ENCODE assay signal across 9 cellular contexts in genomic region chr2:134944975-134945374, GRCh38.
"Had no signal": no experiment of that assay in that cellular context is flagged by ENCODE, and none has a peak within 500 bp of the region (broad histone marks: within the 10 kb centered on the region; RNA-seq: fewer than 3 reads in every experiment).

No MANE protein-coding gene starts in this region.

- H3K4me3 Mint-ChIP-seq: activated CD4-positive, alpha-beta T cell treated with anti-CD3 and anti-CD28 coated beads, Interleukin-2, amount 10 ng/mL, durations not matched to agents 7 days and 5 days had no signal

- H3K4me3 ChIP-seq: ascending aorta, coronary artery, gastroesophageal sphincter, left ventricle myocardium inferior, SK-N-MC, tibial nerve had no signal

- DNase-seq: activated CD4-positive, alpha-beta T cell treated with anti-CD3 and anti-CD28 coated beads, Interleukin-2, amount 10 ng/mL, durations not matched to agents 7 days and 5 days; effector CD8-positive, alpha-beta T cell; left ventricle myocardium inferior; small intestine had no signal

- H3K9me3 ChIP-seq: ascending aorta, gastroesophageal sphincter, left ventricle myocardium inferior, tibial nerve had no signal

- H3K9me3 Mint-ChIP-seq: activated CD4-positive, alpha-beta T cell treated with anti-CD3 and anti-CD28 coated beads, Interleukin-2, amount 10 ng/mL, durations not matched to agents 7 days and 5 days had no signal

- H3K27me3 ChIP-seq: ascending aorta, gastroesophageal sphincter, tibial nerve had no signal

- H3K27ac ChIP-seq: ascending aorta, coronary artery, gastroesophageal sphincter, left ventricle myocardium inferior, SK-N-MC, tibial nerve had no signal

- H3K27ac Mint-ChIP-seq: activated CD4-positive, alpha-beta T cell treated with anti-CD3 and anti-CD28 coated beads, Interleukin-2, amount 10 ng/mL, durations not matched to agents 7 days and 5 days had no signal

- H3K27me3 Mint-ChIP-seq: activated CD4-positive, alpha-beta T cell treated with anti-CD3 and anti-CD28 coated beads, Interleukin-2, amount 10 ng/mL, durations not matched to agents 7 days and 5 days had no signal

- ATAC-seq: gastroesophageal sphincter had no signal

- H3K4me1 ChIP-seq: ascending aorta, gastroesophageal sphincter, left ventricle myocardium inferior, tibial nerve had no signal
